ENCODE assay signal across 11 cellular contexts in the genomic region with DNA sequence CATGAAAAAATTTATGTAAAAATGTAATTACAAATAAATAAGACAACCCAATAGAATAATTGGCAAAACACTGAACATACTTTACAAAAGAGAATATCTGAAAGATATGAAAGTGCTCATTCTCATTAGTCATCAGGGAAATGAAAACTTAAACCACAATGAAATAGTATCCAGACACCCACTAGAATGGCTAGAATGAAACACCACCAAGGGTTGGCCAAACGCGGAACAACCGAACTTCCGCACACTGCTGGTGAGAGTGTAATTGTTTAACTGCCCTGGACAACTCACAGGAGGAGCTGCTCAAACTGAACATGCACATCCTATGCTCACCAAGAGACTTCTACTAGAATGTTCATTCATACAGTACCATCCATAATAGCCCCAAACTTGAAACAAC. TPM values are rescaled to one million over a fixed set of nuclear protein-coding genes. Genes with fewer than 3 reads are reported as not detected.
DNase-seq lines count a peak whose midpoint lies in the region; ATAC-seq and TF ChIP-seq lines count a peak whose summit lies in the region.
"Had no signal": no experiment of that assay in that cellular context is flagged by ENCODE, and none has a peak within 500 bp of the region (broad histone marks: within the 10 kb centered on the region; RNA-seq: fewer than 3 reads in every experiment).

No MANE protein-coding gene starts in this region.

- peak overlapping the region; percentile 41 to 79 for H3K4me3 Mint-ChIP-seq in CD14-positive monocyte

- H3K36me3 Mint-ChIP-seq in CD14-positive monocyte, result peaks cover 5 to 10% of the 10 kb centered on the region in 2 donors

- no peak overlapping the region for H2AFZ ChIP-seq in PC-3 (ENCODE audit: low read length)

- H3K79me2 ChIP-seq in PC-3 (ENCODE audit: low read length), result no peaks in the 10 kb centered on the region

- no peak overlapping the region for H3K4me3 ChIP-seq in PC-3 (ENCODE audit: low read length)
- no peak overlapping the region for H3K4me3 ChIP-seq in fibroblast of mammary gland (ENCODE audit: control insufficient read depth, low read depth, low read length)
- no peak overlapping the region for H3K4me3 ChIP-seq in gastrocnemius medialis
- H3K4me3 ChIP-seq in H7 (ENCODE audit: insufficient read depth, low read depth, low read length), result no peak overlapping the region
- H3K4me3 ChIP-seq: prostate gland had no signal

- H3K9ac ChIP-seq in PC-3 (ENCODE audit: low read length), result no peak overlapping the region

- no peak overlapping the region for H3K27ac ChIP-seq in PC-3 (ENCODE audit: low read length)
- no peak overlapping the region for H3K27ac ChIP-seq in gastrocnemius medialis
- H3K27ac ChIP-seq: prostate gland had no signal

- H3K27ac Mint-ChIP-seq in CD14-positive monocyte, result peak overlapping the region; percentile 92 to 98 (median 96)

- no peak for TF ChIP-seq POLR2A in gastrocnemius medialis (IDR thresholded peaks at IDR 0.05)

- CTCF ChIA-PET in PC-3 (lab: Charles Lee), result no interaction called here

- no peak overlapping the region for H3K4me2 ChIP-seq in PC-3 (ENCODE audit: low read length)

- peak; percentile 69 for ATAC-seq in GM21390 (IDR thresholded peaks at IDR 0.05; ENCODE audit: unreplicated experiment)
- no peak for ATAC-seq in PC-3
- ATAC-seq in gastrocnemius medialis, result no peak

- in situ Hi-C loops in gastrocnemius medialis (cut with MboI; ENCODE audit: low sequenced_read_pairs in 4 of 4), result no loop called here

- POLR2A ChIA-PET in PC-3 (lab: Charles Lee; ENCODE audit: unreplicated experiment), result no interaction called here

- H3K4me1 Mint-ChIP-seq in CD14-positive monocyte, result peaks cover 67% of the 10 kb centered on the region

- H3K27me3 Mint-ChIP-seq in CD14-positive monocyte (ENCODE audit: low read depth in 3 of 3), result peaks cover 1 to 2% (median 1%) of the 10 kb centered on the region in 3 donors

- no peaks in the 10 kb centered on the region for H3K9me2 ChIP-seq in PC-3 (replicated peaks; ENCODE audit: low read length)

- TF ChIP-seq CTCF in CD14-positive monocyte (IDR thresholded peaks at IDR 0.05) (no peak), PC-3 (conservative IDR thresholded peaks at IDR 0.05; ENCODE audit: low read depth, low read length) (no peak), fibroblast of mammary gland (conservative IDR thresholded peaks at IDR 0.05; ENCODE audit: control insufficient read depth, insufficient read depth, low read depth, low read length) (no peak), gastrocnemius medialis (IDR thresholded peaks at IDR 0.05 in 4 of 5, conservative IDR thresholded peaks at IDR 0.05 in 1 of 5) (no peak)

- no TSS peak for BruUV-seq in PC-3 (replicated peaks; lab: Mats Ljungman, UMichigan)

- H3F3A ChIP-seq in PC-3 (ENCODE audit: low read length, unreplicated experiment), result no peaks in the 10 kb centered on the region

- H3K36me3 ChIP-seq in PC-3 (ENCODE audit: low read depth, low read length) (no peaks in the 10 kb centered on the region), gastrocnemius medialis (no peaks in the 10 kb centered on the region), H7 (replicated peaks; ENCODE audit: control insufficient read depth, insufficient read depth, low read length) (no peaks in the 10 kb centered on the region)
- H3K36me3 ChIP-seq: prostate gland had no signal

- intact Hi-C loops in CD14-positive monocyte (cut with micrococcal nuclease), result no loop called here
- intact Hi-C loops in PC-3 (cut with micrococcal nuclease), result no loop called here
- intact Hi-C loops in gastrocnemius medialis (cut with DNase I; ENCODE audit: low total_unique reads), result no loop called here

- H3K9me3 Mint-ChIP-seq in CD14-positive monocyte, result no peaks in the 10 kb centered on the region

- H3K27me3 ChIP-seq in PC-3 (ENCODE audit: low read length) (no peaks in the 10 kb centered on the region), gastrocnemius medialis (peaks cover 0 to 6% (median 0%) of the 10 kb centered on the region in 3 donors), H7 (ENCODE audit: control insufficient read depth, insufficient read depth, low read length) (no peaks in the 10 kb centered on the region)

- peak; percentile 85 for DNase-seq in CD14-positive monocyte (ENCODE audit: low spot score)
- DNase-seq in PC-3, result peak; percentile 22
- DNase-seq in fibroblast of mammary gland (ENCODE audit: low read depth), result peak; percentile 61
- DNase-seq in gastrocnemius medialis, result no peak
- DNase-seq in H7, result no peak
- DNase-seq in anterior cingulate cortex (lab: John Stamatoyannopoulos, UW), result no peak
- DNase-seq in DMS53 (lab: John Stamatoyannopoulos, UW), result no peak
- DNase-seq: Calu3, NCI-H1417 had no signal

- H4K20me1 ChIP-seq in PC-3 (ENCODE audit: low read length), result no peaks in the 10 kb centered on the region

- 0 out of 2 replicates have a peak, but pooled peaks cover 3% of the 10 kb centered on the region for H3K4me1 ChIP-seq in PC-3 (ENCODE audit: insufficient read depth, low read length)
- H3K4me1 ChIP-seq in gastrocnemius medialis, result peaks cover 15 to 18% of the 10 kb centered on the region in 2 donors

- H3K9me3 ChIP-seq in PC-3 (ENCODE audit: low read length), result no peaks in the 10 kb centered on the region
- no peaks in the 10 kb centered on the region for H3K9me3 ChIP-seq in gastrocnemius medialis
- H3K9me3 ChIP-seq: prostate gland had no signal

RNA-seq across cellular contexts. Expression of gene ZDHHC7, which starts 5.8 kb away (rescaled TPM):
- 100 to 1,000 TPM in 1 of 2 donors, 10 to 100 TPM in 1; 99.7 to 129 TPM for polyA plus RNA-seq in CD14-positive monocyte
- 37.0 and 42.1 TPM in 2 replicates for total RNA-seq in PC-3 (2014; rRNA removed)
- 10 to 100 TPM; 55.0 to 93.5 (median 68.4) TPM for total RNA-seq in gastrocnemius medialis
- total RNA-seq in H7 (2014; rRNA removed; shearing (Covaris generic)), result 56.9 and 60.7 TPM in 2 replicates

RNA-seq across cellular contexts. Expression of gene KIAA0513, which starts 10.4 kb away (rescaled TPM):
- 10 to 100 TPM; 21.4 to 32.7 TPM for polyA plus RNA-seq in CD14-positive monocyte
- 5.5 and 7.8 TPM in 2 replicates for total RNA-seq in PC-3 (2014; rRNA removed)
- total RNA-seq in gastrocnemius medialis, result 10 to 100 TPM in 3 of 4 donors, 1 to 10 TPM in 1; 8.2 to 22.4 (median 21.4) TPM
- total RNA-seq in H7 (2014; rRNA removed; shearing (Covaris generic)), result 5.1 and 11.7 TPM in 2 replicates

Comparison
In these comparisons a context has a peak if more than half of its experiments do, and no peak if none do; other contexts are left out.
1. DNase-seq: peak in CD14-positive monocyte (single experiment), PC-3 (single experiment) and fibroblast of mammary gland (single experiment); none in gastrocnemius medialis (0 of 2), H7 (single experiment), anterior cingulate cortex (0 of 58) and DMS53 (single experiment).